In the genomic region with DNA sequence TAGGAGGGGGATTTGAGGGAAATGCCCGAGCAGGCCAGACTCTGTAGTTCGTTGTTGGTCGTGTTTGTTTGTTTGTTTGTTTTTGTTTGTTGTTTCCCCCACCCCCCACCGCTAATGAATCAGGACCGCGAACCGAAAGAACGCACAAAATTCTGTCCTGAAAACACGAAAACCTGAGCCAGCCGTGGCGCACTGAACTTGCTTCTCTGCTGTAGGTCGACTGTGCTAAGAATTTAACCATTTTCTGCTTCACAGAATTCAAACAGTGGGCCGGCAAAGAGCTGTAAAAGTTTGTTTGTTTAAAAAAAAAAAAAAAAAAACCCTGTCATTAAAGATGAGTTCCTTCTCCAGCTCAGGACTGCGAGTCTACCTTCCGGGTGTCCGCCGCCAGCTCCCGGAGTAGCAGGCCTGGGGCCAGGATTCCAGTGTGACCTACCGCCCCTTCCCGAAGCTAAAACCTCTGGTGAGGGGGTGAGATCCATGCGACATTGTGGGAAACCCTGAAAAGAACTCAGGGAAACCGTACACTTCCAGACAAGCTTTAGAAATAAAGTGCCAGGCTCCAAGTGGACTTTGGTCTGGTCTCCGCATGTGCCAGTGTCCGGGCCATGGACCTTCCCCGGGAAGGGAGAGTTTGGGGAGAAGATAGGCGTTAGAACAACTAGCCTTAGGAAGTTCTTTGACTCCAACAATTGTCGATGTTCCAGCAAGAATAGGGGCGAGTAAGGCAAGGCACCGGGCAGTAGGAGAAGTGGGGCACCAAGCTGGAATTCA, we compare ENCODE assay signal across 11 cellular contexts. TPM values are rescaled to one million over a fixed set of nuclear protein-coding genes. Genes with fewer than 3 reads are reported as not detected.
DNase-seq lines count a peak whose midpoint lies in the region; TF ChIP-seq lines count a peak whose summit lies in the region.
"Had no signal": no experiment of that assay in that cellular context is flagged by ENCODE, and none has a peak within 500 bp of the region (broad histone marks: within the 10 kb centered on the region; RNA-seq: fewer than 3 reads in every experiment).

No MANE protein-coding gene starts in this region.

- in situ Hi-C loops in GM13977 (cut with MboI; ENCODE audit: low pct_unique_long_range_greater_than_20kb, low sequenced_read_pairs, unreplicated experiment): no loop called here

- H3K9me3 ChIP-seq in HUES48 (ENCODE audit: control insufficient read depth, insufficient read depth, low read length) (no peaks in the 10 kb centered on the region), neuron (ENCODE audit: low read length) (peaks cover 14% of the 10 kb centered on the region)

- DNase-seq in AG20443 (ENCODE audit: low spot score) (peak; percentile 75), dorsolateral prefrontal cortex (no peak), SHP77 treated with DMSO at 0.1 percent for 48 hours (lab: John Stamatoyannopoulos, UW) (no peak), GM13977 (ENCODE audit: low spot score) (no peak)
- no peak for DNase-seq in stimulated activated CD8-positive, alpha-beta memory T cell treated with anti-CD3 and anti-CD28 coated beads, Interleukin-4, amount 100 ng/mL, for 48 hours
- DNase-seq in stimulated activated CD4-positive, alpha-beta T cell treated with anti-CD3 and anti-CD28 coated beads, Interleukin-2, amount 100 ng/mL, for 24 hours: no peak
- DNase-seq: Calu3, NCI-H187 treated with DMSO at 0.1 percent for 48 hours had no signal

- no peak for TF ChIP-seq CTCF in dorsolateral prefrontal cortex (IDR thresholded peaks at IDR 0.05 in 54 of 56, conservative IDR thresholded peaks at IDR 0.05 in 2 of 56; ENCODE audit: low read depth in 1 of 56, partially characterized antibody in 56 of 56)
- TF ChIP-seq CTCF in GM13977 (IDR thresholded peaks at IDR 0.05; ENCODE audit: extremely low read depth, insufficient read depth, missing control alignments): no peak

- peak overlapping the region; percentile 67 for H2AFZ ChIP-seq in neuron (ENCODE audit: low read depth, low read length)

- intact Hi-C loops in dorsolateral prefrontal cortex (cut with DNase I): loop anchor here (5.0 to 10.0 kb wide), 5 partner anchors 120 to 683 kb away; no protein-coding TSS in a partner anchor

- H3K27ac ChIP-seq in HUES48 (ENCODE audit: low read depth, low read length): no peak overlapping the region
- peak overlapping the region; percentile 64 to 99 (median 97) for H3K27ac ChIP-seq in dorsolateral prefrontal cortex

- H3K36me3 ChIP-seq in HUES48 (ENCODE audit: control insufficient read depth, insufficient read depth, low read length) (no peaks in the 10 kb centered on the region), neuron (ENCODE audit: insufficient read depth, low read length) (no peaks in the 10 kb centered on the region)

- peak overlapping the region; percentile 72 for H3K4me3 ChIP-seq in HUES48 (ENCODE audit: low read depth, low read length)
- H3K4me3 ChIP-seq in dorsolateral prefrontal cortex: peak overlapping the region; percentile 41 to 86 (median 72)
- peak overlapping the region; percentile 73 for H3K4me3 ChIP-seq in neuron (ENCODE audit: low read length)

- peaks cover 98% of the 10 kb centered on the region for H3K27me3 ChIP-seq in HUES48 (ENCODE audit: control insufficient read depth, insufficient read depth, low read length)
- H3K27me3 ChIP-seq in dorsolateral prefrontal cortex: peaks cover 0 to 100% (median 68%) of the 10 kb centered on the region in 45 donors
- H3K27me3 ChIP-seq in neuron (ENCODE audit: insufficient read depth, low read length): no peaks in the 10 kb centered on the region

- no peak overlapping the region for H3K9ac ChIP-seq in HUES48 (ENCODE audit: low read depth, low read length)

- H3K4me1 ChIP-seq in HUES48 (ENCODE audit: control insufficient read depth, insufficient read depth, low read length): peaks cover 64% of the 10 kb centered on the region
- peaks cover 17% of the 10 kb centered on the region for H3K4me1 ChIP-seq in neuron (ENCODE audit: insufficient read depth, low read length)

RNA-seq across cellular contexts. Expression of gene ZIC4, which starts 12.0 kb away (rescaled TPM):
- 10 to 100 TPM in 8 of 120 experiments, 1 to 10 TPM in 112; 1.5 to 13.5 (median 4.8) TPM for total RNA-seq in dorsolateral prefrontal cortex
- total RNA-seq: Calu3, omental fat pad had no signal

RNA-seq across cellular contexts. Expression of gene ZIC1, which starts 14.8 kb away (rescaled TPM):
- total RNA-seq in dorsolateral prefrontal cortex: 100 to 1,000 TPM in 1 of 120 experiments, 10 to 100 TPM in 119; 17.4 to 211 (median 34.4) TPM
- total RNA-seq: Calu3, omental fat pad had no signal
